11 cellular contexts compared by ENCODE assay signal in genomic region chr5:126369995-126370731, GRCh38. TPM values are rescaled to one million over a fixed set of nuclear protein-coding genes. Genes with fewer than 3 reads are reported as not detected.
A peak's percentile ranks its signal among the peaks of the same experiment; 100 is the strongest.
DNase-seq lines count a peak whose midpoint lies in the region; ATAC-seq and TF ChIP-seq lines count a peak whose summit lies in the region.
"Had no signal": no experiment of that assay in that cellular context is flagged by ENCODE, and none has a peak within 500 bp of the region (broad histone marks: within the 10 kb centered on the region; RNA-seq: fewer than 3 reads in every experiment).

No MANE protein-coding gene starts in this region.

- H3K9me3 Mint-ChIP-seq in type B pancreatic cell: no peaks in the 10 kb centered on the region
- H3K9me3 Mint-ChIP-seq: activated naive CD8-positive, alpha-beta T cell treated with anti-CD3 and anti-CD28 coated beads for 36 hours had no signal

- H3K27ac ChIP-seq in brain microvascular endothelial cell (no peak overlapping the region), left lung (peak overlapping the region in 1 of 2 donors; percentile 41)

- in situ Hi-C loops in brain microvascular endothelial cell (cut with HindIII; ENCODE audit: low pct_ligation_motif_present, low sequenced_read_pairs): no loop called here

- no peak overlapping the region for H3K4me3 ChIP-seq in brain microvascular endothelial cell (ENCODE audit: low read depth, low read length)
- no peak overlapping the region for H3K4me3 ChIP-seq in left lung
- H3K4me3 ChIP-seq in MG63: no peak overlapping the region

- no peaks in the 10 kb centered on the region for H3K9me3 ChIP-seq in left lung
- no peaks in the 10 kb centered on the region for H3K9me3 ChIP-seq in MG63

- no peaks in the 10 kb centered on the region for H3K4me1 ChIP-seq in left lung

- ATAC-seq in left lung: peak; percentile 42
- no peak for ATAC-seq in GM21576 (IDR thresholded peaks at IDR 0.05; ENCODE audit: unreplicated experiment)

- no peaks in the 10 kb centered on the region for H3K36me3 Mint-ChIP-seq in type B pancreatic cell
- H3K36me3 Mint-ChIP-seq: activated naive CD8-positive, alpha-beta T cell treated with anti-CD3 and anti-CD28 coated beads for 36 hours had no signal

- intact Hi-C loops in left lung (cut with DNase I): no loop called here

- H3K27me3 Mint-ChIP-seq in type B pancreatic cell: no peaks in the 10 kb centered on the region
- H3K27me3 Mint-ChIP-seq: activated naive CD8-positive, alpha-beta T cell treated with anti-CD3 and anti-CD28 coated beads for 36 hours had no signal

- TF ChIP-seq CTCF in brain microvascular endothelial cell (IDR thresholded peaks at IDR 0.05; ENCODE audit: low read depth, low read length, missing control alignments) (peak; percentile 28), left lung (IDR thresholded peaks at IDR 0.05) (no peak), type B pancreatic cell (conservative IDR thresholded peaks at IDR 0.05) (no peak)

- H3K27me3 ChIP-seq in brain microvascular endothelial cell (replicated peaks) (no peaks in the 10 kb centered on the region), left lung (no peaks in the 10 kb centered on the region), MG63 (no peaks in the 10 kb centered on the region)

- H3K4me1 Mint-ChIP-seq in type B pancreatic cell (ENCODE audit: unreplicated experiment): peaks cover 28% of the 10 kb centered on the region

- H3K36me3 ChIP-seq in brain microvascular endothelial cell (replicated peaks) (no peaks in the 10 kb centered on the region), left lung (no peaks in the 10 kb centered on the region), MG63 (no peaks in the 10 kb centered on the region)

- DNase-seq in DMS 273 (lab: John Stamatoyannopoulos, UW; ENCODE audit: unreplicated experiment) (peak; percentile 4), DMS 273 treated with DMSO at 0.1 percent for 48 hours (lab: John Stamatoyannopoulos, UW) (no peak), brain microvascular endothelial cell (no peak), left lung (no peak), type B pancreatic cell (ENCODE audit: extremely low spot score, unreplicated experiment) (no peak), GM19240 (ENCODE audit: insufficient read length, low spot score) (no peak), MG63 (no peak)
- DNase-seq: 8988T; activated naive CD8-positive, alpha-beta T cell treated with anti-CD3 and anti-CD28 coated beads for 36 hours; NCI-H510A treated with DMSO at 0.1 percent for 48 hours had no signal

- peak overlapping the region; percentile 83 for H3K4me3 Mint-ChIP-seq in type B pancreatic cell
- H3K4me3 Mint-ChIP-seq: activated naive CD8-positive, alpha-beta T cell treated with anti-CD3 and anti-CD28 coated beads for 36 hours had no signal

- H3K27ac Mint-ChIP-seq in type B pancreatic cell: peak overlapping the region; percentile 75
- H3K27ac Mint-ChIP-seq: activated naive CD8-positive, alpha-beta T cell treated with anti-CD3 and anti-CD28 coated beads for 36 hours had no signal

RNA-seq across cellular contexts. Expression of gene GRAMD2B, which starts 53.0 kb away (rescaled TPM):
- total RNA-seq in left lung: 10 to 100 TPM; 18.1 to 19.2 TPM
- 18.3 and 21.5 TPM in 2 replicates for total RNA-seq in type B pancreatic cell (ENCODE audit: low replicate concordance)
- total RNA-seq in MG63 (2014; rRNA removed; shearing (Covaris generic); ENCODE audit: low replicate concordance): 6.2 and 30.3 TPM in 2 replicates
